In the genomic region with DNA sequence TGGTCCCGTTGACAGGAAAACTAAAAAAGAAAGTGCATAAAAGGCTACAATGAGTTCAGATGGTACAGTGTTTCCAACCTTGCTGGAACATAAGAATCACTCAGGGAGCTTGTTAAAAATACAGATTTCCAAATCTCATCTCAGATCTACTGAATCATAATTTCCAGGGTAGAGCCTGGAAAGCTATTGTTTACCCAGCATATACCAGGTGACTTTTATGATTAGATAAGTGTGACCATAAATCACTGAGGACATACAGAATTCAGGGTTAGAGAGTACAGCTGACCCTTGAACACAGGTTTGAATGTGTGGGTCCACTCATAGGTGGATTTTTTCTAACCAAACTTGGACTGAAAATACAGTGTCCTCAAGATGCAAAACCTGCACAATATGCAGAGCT, we compare ENCODE assay signal across 19 cellular contexts. TPM values are rescaled to one million over a fixed set of nuclear protein-coding genes. Genes with fewer than 3 reads are reported as not detected.
DNase-seq lines count a peak whose midpoint lies in the region; ATAC-seq, FAIRE-seq and TF ChIP-seq lines count a peak whose summit lies in the region.
"Had no signal": no experiment of that assay in that cellular context is flagged by ENCODE, and none has a peak within 500 bp of the region (broad histone marks: within the 10 kb centered on the region; RNA-seq: fewer than 3 reads in every experiment).

No MANE protein-coding gene starts in this region.

- no peak for DNase-seq in activated T-cell treated with anti-CD3 and anti-CD28 coated beads, Interleukin-2, amount 50 U/mL, for 72 hours
- DNase-seq in activated T-cell treated with anti-CD3 and anti-CD28 coated beads, Interleukin-2, amount 50 U/mL, for 48 hours: no peak
- no peak for DNase-seq in GM12892 (ENCODE audit: insufficient read length)
- no peak for DNase-seq in K562 (ENCODE audit: extremely low read depth in 1 of 4, low spot score in 3 of 4)
- DNase-seq in glomerular visceral epithelial cell (ENCODE audit: extremely low spot score): no peak
- no peak for DNase-seq in GDM1 (lab: John Stamatoyannopoulos, UW)
- DNase-seq: BE2C; CD4-positive, alpha-beta memory T cell; DND-41; GF-D8; HCEC 1CT had no signal

- no peak for ATAC-seq in activated T-cell treated with anti-CD3 and anti-CD28 coated beads, Interleukin-2, amount 50 U/mL, for 72 hours (replicated peaks in 1 of 2)
- no peak for ATAC-seq in K562
- ATAC-seq: A549, HepG2 had no signal

- H3K9me1 ChIP-seq in K562 (ENCODE audit: control insufficient read depth, insufficient read depth, low read length): no peaks in the 10 kb centered on the region

- H3K27ac Mint-ChIP-seq in activated T-cell treated with anti-CD3 and anti-CD28 coated beads, Interleukin-2, amount 50 U/mL, for 72 hours: peak overlapping the region; percentile 8
- peak overlapping the region; percentile 36 for H3K27ac Mint-ChIP-seq in stimulated activated naive CD8-positive, alpha-beta T cell treated with anti-CD3 and anti-CD28 coated beads, Interleukin-15, Interleukin-2, amounts not matched to agents 100 ng/mL and 50 ng/mL, for 24 hours

- H4K20me1 ChIP-seq in K562 (replicated peaks; ENCODE audit: control insufficient read depth, insufficient read depth, low read length): no peaks in the 10 kb centered on the region

- H3K4me1 Mint-ChIP-seq in activated T-cell treated with anti-CD3 and anti-CD28 coated beads, Interleukin-2, amount 50 U/mL, for 72 hours (ENCODE audit: low read depth): no peaks in the 10 kb centered on the region
- H3K4me1 Mint-ChIP-seq in stimulated activated naive CD8-positive, alpha-beta T cell treated with anti-CD3 and anti-CD28 coated beads, Interleukin-15, Interleukin-2, amounts not matched to agents 100 ng/mL and 50 ng/mL, for 24 hours (ENCODE audit: low read depth): peaks cover 9% of the 10 kb centered on the region

- H3K27ac ChIP-seq in K562 (ENCODE audit: extremely low read depth, low read depth, low read length): no peak overlapping the region
- H3K27ac ChIP-seq: A549, C4-2B had no signal

- no peak overlapping the region for H3K4me3 Mint-ChIP-seq in activated T-cell treated with anti-CD3 and anti-CD28 coated beads, Interleukin-2, amount 50 U/mL, for 72 hours
- H3K4me3 Mint-ChIP-seq in stimulated activated naive CD8-positive, alpha-beta T cell treated with anti-CD3 and anti-CD28 coated beads, Interleukin-15, Interleukin-2, amounts not matched to agents 100 ng/mL and 50 ng/mL, for 24 hours: no peak overlapping the region
- H3K4me3 Mint-ChIP-seq: CD4-positive, alpha-beta memory T cell had no signal

- CTCF ChIA-PET in K562 (lab: Yijun Ruan, JAX; ENCODE audit: low intra/inter-chr PET ratio): no interaction called here

- no peaks in the 10 kb centered on the region for H3K27me3 Mint-ChIP-seq in activated T-cell treated with anti-CD3 and anti-CD28 coated beads, Interleukin-2, amount 50 U/mL, for 72 hours (ENCODE audit: low read depth)
- H3K27me3 Mint-ChIP-seq in stimulated activated naive CD8-positive, alpha-beta T cell treated with anti-CD3 and anti-CD28 coated beads, Interleukin-15, Interleukin-2, amounts not matched to agents 100 ng/mL and 50 ng/mL, for 24 hours: no peaks in the 10 kb centered on the region
- H3K27me3 Mint-ChIP-seq: CD4-positive, alpha-beta memory T cell had no signal

- POLR2A ChIA-PET in K562 (lab: Yijun Ruan, JAX): interaction anchor here (1.0 kb wide), 1 partner anchor 16 kb away, joined by 3 read pairs; no protein-coding TSS in a partner anchor

- TF ChIP-seq POLR2A in GM12892 (IDR thresholded peaks at IDR 0.05; ENCODE audit: low read depth, low read length): no peak
- TF ChIP-seq POLR2A in K562 (conservative IDR thresholded peaks at IDR 0.05): no peak

- no peaks in the 10 kb centered on the region for H3K9me3 ChIP-seq in K562 (replicated peaks; ENCODE audit: control insufficient read depth, insufficient read depth, low read depth, low read length)
- H3K9me3 ChIP-seq: A549, BE2C had no signal

- TF ChIP-seq RAD21 in K562 (CRISPR knock-in tag; conservative IDR thresholded peaks at IDR 0.05 in 1 of 2, IDR thresholded peaks at IDR 0.05 in 1 of 2): no peak

- no peak for TF ChIP-seq CTCF in K562 (IDR thresholded peaks at IDR 0.05 in 2 of 3, conservative IDR thresholded peaks at IDR 0.05 in 1 of 3; ENCODE audit: insufficient read depth in 2 of 3, low read depth in 1 of 3, low read length in 3 of 3)

- H3K4me1 ChIP-seq in K562 (replicated peaks in 1 of 2; ENCODE audit: control insufficient read depth in 2 of 2, insufficient read depth in 2 of 2, low read length in 2 of 2): no peaks in the 10 kb centered on the region; a peak in 1 of 5 replicates
- H3K4me1 ChIP-seq: BE2C had no signal

- in situ Hi-C loops in K562 (cut with MboI): no loop called here

- no peak overlapping the region for H3K4me2 ChIP-seq in K562 (ENCODE audit: insufficient read depth, low read length)
- H3K4me2 ChIP-seq: A549 had no signal

- no peak overlapping the region for H3K9ac ChIP-seq in K562 (ENCODE audit: insufficient read depth in 1 of 2, low read depth in 2 of 2, low read length in 2 of 2)

- no peak for TF ChIP-seq EP300 in K562 (IDR thresholded peaks at IDR 0.05; ENCODE audit: low read length)

- no peak overlapping the region for H2AFZ ChIP-seq in K562 (ENCODE audit: low read depth, low read length)

- H3K27me3 ChIP-seq in K562 (ENCODE audit: control insufficient read depth in 2 of 2, insufficient read depth in 2 of 2, low read length in 2 of 2): no peaks in the 10 kb centered on the region
- H3K27me3 ChIP-seq: BE2C had no signal

- peaks cover 79% of the 10 kb centered on the region for H3K36me3 ChIP-seq in K562 (ENCODE audit: control insufficient read depth, insufficient read depth, low read length)

- no peak overlapping the region for H3K4me3 ChIP-seq in K562
- H3K4me3 ChIP-seq: A549 had no signal

- peak; percentile 50 for FAIRE-seq in GM12892 (lab: Jason Lieb, UNC)
- FAIRE-seq in K562 (lab: Jason Lieb, UNC): no peak
- FAIRE-seq: A549, D721Med, HepG2, HTR-8/SVneo had no signal

- no TSS peak for BruUV-seq in K562 (replicated peaks; lab: Mats Ljungman, UMichigan)

- peaks cover 15 to 22% of the 10 kb centered on the region in 2 donors for H3K36me3 Mint-ChIP-seq in activated T-cell treated with anti-CD3 and anti-CD28 coated beads, Interleukin-2, amount 50 U/mL, for 72 hours (ENCODE audit: insufficient read depth in 2 of 2)
- peaks cover 74% of the 10 kb centered on the region for H3K36me3 Mint-ChIP-seq in stimulated activated naive CD8-positive, alpha-beta T cell treated with anti-CD3 and anti-CD28 coated beads, Interleukin-15, Interleukin-2, amounts not matched to agents 100 ng/mL and 50 ng/mL, for 24 hours (ENCODE audit: low read depth)

- peaks cover 3% of the 10 kb centered on the region; the same call in 1 of the 3 replicates for H3K79me2 ChIP-seq in K562 (ENCODE audit: control insufficient read depth, insufficient read depth, low read length)

- intact Hi-C loops in K562 (cut with micrococcal nuclease): no loop called here

- 94% methylated on average over 1 of the region's 1 CpG for WGBS in K562 (ENCODE audit: insufficient coverage, low coverage, missing lambda C conversion rate)

- H3K9me3 Mint-ChIP-seq in activated T-cell treated with anti-CD3 and anti-CD28 coated beads, Interleukin-2, amount 50 U/mL, for 72 hours: no peaks in the 10 kb centered on the region
- no peaks in the 10 kb centered on the region for H3K9me3 Mint-ChIP-seq in stimulated activated naive CD8-positive, alpha-beta T cell treated with anti-CD3 and anti-CD28 coated beads, Interleukin-15, Interleukin-2, amounts not matched to agents 100 ng/mL and 50 ng/mL, for 24 hours
- H3K9me3 Mint-ChIP-seq: CD4-positive, alpha-beta memory T cell had no signal

RNA-seq across cellular contexts. Expression of a gene that starts 11.9 kb away (rescaled TPM):
- 10 to 100 TPM; 29.3 to 39.3 TPM for total RNA-seq in activated T-cell treated with anti-CD3 and anti-CD28 coated beads, Interleukin-2, amount 50 U/mL, for 72 hours
- polyA plus RNA-seq in GM12892 (2012; ENCODE audit: missing spikeins): 24.7 TPM
- 31.8 and 69.0 TPM in 2 replicates for total RNA-seq in K562 (2011; cell fraction: chromatin; rRNA removed; ENCODE audit: low replicate concordance)
- total RNA-seq in K562 (2011; cell fraction: nucleolus; rRNA removed): 25.4 and 33.4 TPM in 2 replicates
- 23.9 and 37.7 TPM in 2 replicates for total RNA-seq in K562 (2011; cell fraction: nucleoplasm; rRNA removed)
- total RNA-seq in K562 (2014; rRNA removed) (40.9 and 42.8 TPM in 2 replicates), K562 (2014; rRNA removed; fragmentation: Illumina TruSeq; extraction: Trizol) (56.4 and 61.7 TPM in 2 replicates), K562 (2015; rRNA removed; fragmentation: Illumina TruSeq; extraction: Trizol) (61.1 and 61.2 TPM in 2 replicates), K562 (2021) (35.8 and 38.9 TPM in 2 replicates)
- polyA plus RNA-seq in K562 (2011; rRNA removed) (42.1 and 57.0 TPM in 2 replicates), K562 (2014; fragmentation: Illumina TruSeq; extraction: Trizol) (69.5 and 77.5 TPM in 2 replicates), K562 (2014; fragmentation: Nextera tagmentation; extraction: Ambion mirVana) (10 to 100 TPM; 42.3 to 42.6 TPM), K562 (2014; rRNA removed) (57.6 TPM in 2 replicates)
- 16.8 and 28.7 TPM in 2 replicates for polyA plus RNA-seq in K562 (2011; cell fraction: cytosol; rRNA removed)
- 29.3 and 32.0 TPM in 2 replicates for polyA plus RNA-seq in K562 (2011; cell fraction: nucleus; rRNA removed)
- 23.9 and 36.0 TPM in 2 replicates for polyA plus RNA-seq in K562 (2012)
- 39.0 and 40.2 TPM in 2 replicates for polyA minus RNA-seq in K562 (2011; rRNA and poly(A)+ RNA removed)
- 10.0 and 17.4 TPM in 2 replicates for polyA minus RNA-seq in K562 (2011; cell fraction: cytosol; rRNA and poly(A)+ RNA removed)
- polyA minus RNA-seq in K562 (2011; cell fraction: nucleus; rRNA and poly(A)+ RNA removed): 24.6 and 35.7 TPM in 2 replicates

RNA-seq across cellular contexts. Expression of a gene that starts 38.4 kb away (rescaled TPM):
- not detected for total RNA-seq in activated T-cell treated with anti-CD3 and anti-CD28 coated beads, Interleukin-2, amount 50 U/mL, for 72 hours
- not detected for polyA plus RNA-seq in GM12892 (2012; ENCODE audit: missing spikeins)
- not detected in 2 replicates for total RNA-seq in K562 (2011; cell fraction: chromatin; rRNA removed; ENCODE audit: low replicate concordance)
- not detected in 2 replicates for total RNA-seq in K562 (2011; cell fraction: nucleolus; rRNA removed)
- total RNA-seq in K562 (2011; cell fraction: nucleoplasm; rRNA removed): not detected in 2 replicates
- total RNA-seq in K562 (2014; rRNA removed): not detected in 2 replicates
- not detected in 2 replicates for total RNA-seq in K562 (2014; rRNA removed; fragmentation: Illumina TruSeq; extraction: Trizol)
- not detected in 2 replicates for total RNA-seq in K562 (2015; rRNA removed; fragmentation: Illumina TruSeq; extraction: Trizol)
- not detected in 2 replicates for total RNA-seq in K562 (2021)
- not detected in 2 replicates for polyA plus RNA-seq in K562 (2011; rRNA removed)
- not detected in 2 replicates for polyA plus RNA-seq in K562 (2011; cell fraction: cytosol; rRNA removed)
- not detected in 2 replicates for polyA plus RNA-seq in K562 (2011; cell fraction: nucleus; rRNA removed)
- not detected in 2 replicates for polyA plus RNA-seq in K562 (2012)
- polyA plus RNA-seq in K562 (2014; fragmentation: Illumina TruSeq; extraction: Trizol): not detected in 2 replicates
- not detected for polyA plus RNA-seq in K562 (2014; fragmentation: Nextera tagmentation; extraction: Ambion mirVana)
- not detected in 2 replicates for polyA plus RNA-seq in K562 (2014; rRNA removed)
- polyA minus RNA-seq in K562 (2011; rRNA and poly(A)+ RNA removed): not detected in 2 replicates
- not detected in 2 replicates for polyA minus RNA-seq in K562 (2011; cell fraction: cytosol; rRNA and poly(A)+ RNA removed)
- not detected in 2 replicates for polyA minus RNA-seq in K562 (2011; cell fraction: nucleus; rRNA and poly(A)+ RNA removed)
- total RNA-seq: CD4-positive, alpha-beta memory T cell; H4; HepG2 had no signal
- polyA plus RNA-seq: A549; AG04450; CD4-positive, alpha-beta memory T cell had no signal

RNA-seq across cellular contexts. Expression of a gene that starts 47.9 kb away (rescaled TPM):
- under 1 TPM; 0.25 to 0.70 TPM for total RNA-seq in activated T-cell treated with anti-CD3 and anti-CD28 coated beads, Interleukin-2, amount 50 U/mL, for 72 hours
- 0.40 TPM for polyA plus RNA-seq in GM12892 (2012; ENCODE audit: missing spikeins)
- 0.05 and 0.74 TPM in 2 replicates for total RNA-seq in K562 (2011; cell fraction: chromatin; rRNA removed; ENCODE audit: low replicate concordance)
- 0.17 and 0.53 TPM in 2 replicates for total RNA-seq in K562 (2011; cell fraction: nucleolus; rRNA removed)
- 0.38 and 0.44 TPM in 2 replicates for total RNA-seq in K562 (2011; cell fraction: nucleoplasm; rRNA removed)
- 0.04 and 0.05 TPM in 2 replicates for total RNA-seq in K562 (2014; rRNA removed)
- 0.22 and 0.51 TPM in 2 replicates for total RNA-seq in K562 (2014; rRNA removed; fragmentation: Illumina TruSeq; extraction: Trizol)
- total RNA-seq in K562 (2015; rRNA removed; fragmentation: Illumina TruSeq; extraction: Trizol): 0.23 and 0.29 TPM in 2 replicates
- total RNA-seq in K562 (2021): 0.11 and 0.13 TPM in 2 replicates
- polyA plus RNA-seq in K562 (2011; rRNA removed): 0.15 and 0.17 TPM in 2 replicates
- polyA plus RNA-seq in K562 (2011; cell fraction: cytosol; rRNA removed): 0.03 and 0.04 TPM in 2 replicates
- 0.53 and 0.55 TPM in 2 replicates for polyA plus RNA-seq in K562 (2011; cell fraction: nucleus; rRNA removed)
- polyA plus RNA-seq in K562 (2012): 0.09 and 0.17 TPM in 2 replicates
- 0.19 and 0.22 TPM in 2 replicates for polyA plus RNA-seq in K562 (2014; fragmentation: Illumina TruSeq; extraction: Trizol)
- polyA plus RNA-seq in K562 (2014; fragmentation: Nextera tagmentation; extraction: Ambion mirVana): under 1 TPM; 0.04 to 0.17 TPM
- polyA plus RNA-seq in K562 (2014; rRNA removed): 0.19 and 0.49 TPM in 2 replicates
- polyA minus RNA-seq in K562 (2011; rRNA and poly(A)+ RNA removed): 0.27 and 0.60 TPM in 2 replicates
- polyA minus RNA-seq in K562 (2011; cell fraction: cytosol; rRNA and poly(A)+ RNA removed): not detected in 2 replicates
- polyA minus RNA-seq in K562 (2011; cell fraction: nucleus; rRNA and poly(A)+ RNA removed): 0.27 and 0.56 TPM in 2 replicates
- polyA plus RNA-seq: CD4-positive, alpha-beta memory T cell had no signal
